Comparison of ENCODE assay signal across 13 cellular contexts in genomic region chr1:22527122-22527521, GRCh38. TPM values are rescaled to one million over a fixed set of nuclear protein-coding genes. Genes with fewer than 3 reads are reported as not detected.
A peak's percentile ranks its signal among the peaks of the same experiment; 100 is the strongest.
DNase-seq lines count a peak whose midpoint lies in the region; ATAC-seq and TF ChIP-seq lines count a peak whose summit lies in the region.
"Had no signal": no experiment of that assay in that cellular context is flagged by ENCODE, and none has a peak within 500 bp of the region (broad histone marks: within the 10 kb centered on the region; RNA-seq: fewer than 3 reads in every experiment).

No MANE protein-coding gene starts in this region.

- no peak overlapping the region for H2BK20ac ChIP-seq in H9 (ENCODE audit: low read depth, low read length, poor library complexity, severe bottlenecking)

- no peak overlapping the region for H4K5ac ChIP-seq in H9 (ENCODE audit: insufficient read length, low read depth, low read length)

- no peak overlapping the region for H3K56ac ChIP-seq in H9 (ENCODE audit: insufficient read length, low read depth, low read length)

- H3K4me3 ChIP-seq in RWPE2 (ENCODE audit: severe bottlenecking), result no peak overlapping the region
- H3K4me3 ChIP-seq in choroid plexus epithelial cell (ENCODE audit: low read depth, low read length), result no peak overlapping the region
- no peak overlapping the region for H3K4me3 ChIP-seq in CD8-positive, alpha-beta memory T cell (ENCODE audit: low read length)

- no peak overlapping the region; a peak in 2 of 7 replicates for H3K27ac Mint-ChIP-seq in H9
- peak overlapping the region; percentile 88 for H3K27ac Mint-ChIP-seq in neural crest cell (ENCODE audit: unreplicated experiment)
- H3K27ac Mint-ChIP-seq in CD8-positive, alpha-beta memory T cell, result no peak overlapping the region

- H3K79me1 ChIP-seq in H9 (ENCODE audit: insufficient read depth, low read depth, low read length, poor library complexity, severe bottlenecking), result no peaks in the 10 kb centered on the region

- POLR2A ChIA-PET in CD8-positive, alpha-beta memory T cell (lab: Charles Lee), result no interaction called here

- H3K23ac ChIP-seq in H9 (ENCODE audit: insufficient read length, low read depth, low read length), result no peak overlapping the region

- no peaks in the 10 kb centered on the region for H3K79me2 ChIP-seq in H9 (ENCODE audit: insufficient read depth, low read length)

- H3K27me3 Mint-ChIP-seq in H9 (ENCODE audit: low read depth) (no peaks in the 10 kb centered on the region), neural crest cell (ENCODE audit: low read depth) (no peaks in the 10 kb centered on the region)
- no peaks in the 10 kb centered on the region for H3K27me3 Mint-ChIP-seq in CD8-positive, alpha-beta memory T cell

- H2BK15ac ChIP-seq in H9 (ENCODE audit: low read depth, low read length), result no peak overlapping the region

- H3K27me3 ChIP-seq in H9 (ENCODE audit: insufficient read depth, low read length) (no peaks in the 10 kb centered on the region), RWPE2 (ENCODE audit: insufficient read depth, poor library complexity, severe bottlenecking) (no peaks in the 10 kb centered on the region)
- H3K27me3 ChIP-seq in CD8-positive, alpha-beta memory T cell (ENCODE audit: insufficient read depth, low read length, poor library complexity, severe bottlenecking), result no peaks in the 10 kb centered on the region

- no peak overlapping the region for H3T11ph ChIP-seq in H9 (ENCODE audit: low read length)

- no peak overlapping the region for H2BK120ac ChIP-seq in H9 (ENCODE audit: low read depth, low read length, poor library complexity, severe bottlenecking)

- no peak overlapping the region for H3K4me2 ChIP-seq in H9 (ENCODE audit: insufficient read depth, insufficient read length, low read length)

- peaks cover 0 to 3% of the 10 kb centered on the region in 2 experiments; a peak in 1 of 4 replicates for H3K4me1 Mint-ChIP-seq in H9
- H3K4me1 Mint-ChIP-seq in neural crest cell, result no peaks in the 10 kb centered on the region
- H3K4me1 Mint-ChIP-seq in CD8-positive, alpha-beta memory T cell, result no peaks in the 10 kb centered on the region

- no peak overlapping the region for H3K4ac ChIP-seq in H9 (ENCODE audit: low read depth, low read length)

- DNase-seq in H9 (peak; percentile 26), RWPE2 (ENCODE audit: low spot score) (peak; percentile 11), choroid plexus epithelial cell (ENCODE audit: low read depth) (peak; percentile 21), neural crest cell (ENCODE audit: low read depth, low spot score) (no peak)
- no peak for DNase-seq in CD8-positive, alpha-beta memory T cell
- DNase-seq in activated T-cell treated with anti-CD3 and anti-CD28 coated beads, Interleukin-2, amount 50 U/mL, for 48 hours, result no peak
- no peak for DNase-seq in activated CD4-positive, alpha-beta T cell treated with anti-CD3 and anti-CD28 coated beads for 48 hours
- DNase-seq: KG1, NCI-H2171, SHP77 treated with DMSO at 0.1 percent for 48 hours had no signal

- no peak overlapping the region for H3K4me3 Mint-ChIP-seq in H9
- H3K4me3 Mint-ChIP-seq in neural crest cell, result no peak overlapping the region
- H3K4me3 Mint-ChIP-seq in CD8-positive, alpha-beta memory T cell, result no peak overlapping the region

- no peak overlapping the region for H2AFZ ChIP-seq in H9 (ENCODE audit: low read length)

- TF ChIP-seq CTCF in H9 (conservative IDR thresholded peaks at IDR 0.05) (no peak; the same call in 1 of the 3 replicates), RWPE2 (IDR thresholded peaks at IDR 0.05; ENCODE audit: poor library complexity, severe bottlenecking) (no peak), choroid plexus epithelial cell (conservative IDR thresholded peaks at IDR 0.05; ENCODE audit: low read depth, low read length) (peak; percentile 13), neural crest cell (conservative IDR thresholded peaks at IDR 0.05) (no peak)

- no peak overlapping the region for H3K18ac ChIP-seq in H9 (ENCODE audit: insufficient read length, low read depth, low read length)

- no peak overlapping the region for H4K8ac ChIP-seq in H9 (replicated peaks; ENCODE audit: insufficient read length, low read depth, low read length)

- H2BK5ac ChIP-seq in H9 (ENCODE audit: insufficient read length, low read length), result no peak overlapping the region

- H2BK12ac ChIP-seq in H9 (ENCODE audit: insufficient read length, low read depth, low read length), result no peak overlapping the region

- H3K14ac ChIP-seq in H9 (ENCODE audit: insufficient read depth, low read length), result no peak overlapping the region

- H3K36me3 Mint-ChIP-seq in H9 (ENCODE audit: insufficient read depth in 1 of 3, low read depth in 3 of 3), result peaks cover 3 to 43% (median 11%) of the 10 kb centered on the region in 3 experiments
- peaks cover 7% of the 10 kb centered on the region for H3K36me3 Mint-ChIP-seq in neural crest cell (ENCODE audit: low read depth)
- peaks cover 7 to 88% (median 32%) of the 10 kb centered on the region in 3 donors for H3K36me3 Mint-ChIP-seq in CD8-positive, alpha-beta memory T cell

- no peak overlapping the region for H4K91ac ChIP-seq in H9 (ENCODE audit: insufficient read length, low read depth, low read length)

- no peak overlapping the region for H2AK5ac ChIP-seq in H9 (ENCODE audit: insufficient read length, low read length)

- H3K4me1 ChIP-seq in H9 (ENCODE audit: insufficient read depth, low read length) (no peaks in the 10 kb centered on the region), RWPE2 (ENCODE audit: insufficient read depth, poor library complexity, severe bottlenecking) (no peaks in the 10 kb centered on the region)
- no peaks in the 10 kb centered on the region for H3K4me1 ChIP-seq in CD8-positive, alpha-beta memory T cell (ENCODE audit: insufficient read depth, low read length)

- ATAC-seq in RWPE2 (ENCODE audit: low read depth), result no peak
- ATAC-seq in HG03159 (IDR thresholded peaks at IDR 0.05; ENCODE audit: unreplicated experiment), result no peak

- no CpG with 5 or more reads among the region's 7 CpGs for WGBS in H9 (ENCODE audit: extremely low coverage, insufficient read length, low lambda C conversion rate)

- H3K27ac ChIP-seq in H9 (ENCODE audit: insufficient read length, low read depth, low read length) (no peak overlapping the region), RWPE2 (ENCODE audit: poor library complexity, severe bottlenecking) (no peak overlapping the region)
- no peak overlapping the region for H3K27ac ChIP-seq in CD8-positive, alpha-beta memory T cell (ENCODE audit: low read depth, low read length)

- H3K9me3 Mint-ChIP-seq in H9 (no peaks in the 10 kb centered on the region), neural crest cell (no peaks in the 10 kb centered on the region)
- no peaks in the 10 kb centered on the region for H3K9me3 Mint-ChIP-seq in CD8-positive, alpha-beta memory T cell

- H3K23me2 ChIP-seq in H9 (ENCODE audit: insufficient read length, low read depth, low read length, poor library complexity, severe bottlenecking), result no peaks in the 10 kb centered on the region

- no peaks in the 10 kb centered on the region for H4K20me1 ChIP-seq in H9 (ENCODE audit: control insufficient read depth, insufficient read depth, insufficient read length)

- H3K9me3 ChIP-seq in H9 (ENCODE audit: control insufficient read depth, low read depth, low read length) (no peaks in the 10 kb centered on the region), RWPE2 (ENCODE audit: severe bottlenecking) (no peaks in the 10 kb centered on the region)
- no peaks in the 10 kb centered on the region for H3K9me3 ChIP-seq in CD8-positive, alpha-beta memory T cell (ENCODE audit: low read length)

- no peak overlapping the region for H3K9ac ChIP-seq in H9 (ENCODE audit: extremely low read depth, insufficient read length, low read length)

- H3K36me3 ChIP-seq in RWPE2 (ENCODE audit: low read depth), result peaks cover 18% of the 10 kb centered on the region
- H3K36me3 ChIP-seq in CD8-positive, alpha-beta memory T cell (ENCODE audit: insufficient read depth, low read length), result peaks cover 22% of the 10 kb centered on the region

- CTCF ChIA-PET in CD8-positive, alpha-beta memory T cell (lab: Charles Lee), result no interaction called here

RNA-seq across cellular contexts. Expression of gene EPHA8, which starts 36.2 kb away (rescaled TPM):
- 3.4 and 3.6 TPM in 2 replicates for total RNA-seq in H9 (2021)
- total RNA-seq in neural crest cell, result not detected in 2 replicates
- not detected for total RNA-seq in CD8-positive, alpha-beta memory T cell
- not detected for polyA plus RNA-seq in CD8-positive, alpha-beta memory T cell
- total RNA-seq: M059J had no signal
- polyA plus RNA-seq: BJ had no signal

Comparison
In these comparisons a context has a peak if more than half of its experiments do, and no peak if none do; other contexts are left out.
1. DNase-seq: peak in H9 (single experiment), RWPE2 (single experiment) and choroid plexus epithelial cell (single experiment); none in neural crest cell (single experiment), CD8-positive, alpha-beta memory T cell (0 of 5), activated T-cell treated with anti-CD3 and anti-CD28 coated beads, Interleukin-2, amount 50 U/mL, for 48 hours (0 of 2) and activated CD4-positive, alpha-beta T cell treated with anti-CD3 and anti-CD28 coated beads for 48 hours (single experiment).